ENCODE assay signal across 6 cellular contexts in genomic region chr19:42267644-42268141, GRCh38. TPM values are rescaled to one million over a fixed set of nuclear protein-coding genes. Genes with fewer than 3 reads are reported as not detected.
DNase-seq lines count a peak whose midpoint lies in the region; ATAC-seq, FAIRE-seq and TF ChIP-seq lines count a peak whose summit lies in the region.

No MANE protein-coding gene starts in this region.

- peaks cover 3% of the 10 kb centered on the region for H3K36me3 Mint-ChIP-seq in T-cell

- no peak for FAIRE-seq in keratinocyte (lab: Jason Lieb, UNC)

- peaks cover 8 to 31% (median 29%) of the 10 kb centered on the region in 3 donors for H3K4me1 Mint-ChIP-seq in T-cell

- no peaks in the 10 kb centered on the region for H3K9me3 Mint-ChIP-seq in T-cell

- H3K79me2 ChIP-seq in ACC112 (ENCODE audit: control insufficient read depth, insufficient read depth, low read length, unreplicated experiment), result peaks cover 24% of the 10 kb centered on the region
- H3K79me2 ChIP-seq in PC-3 (ENCODE audit: low read length), result peaks cover 26% of the 10 kb centered on the region
- peaks cover 26% of the 10 kb centered on the region for H3K79me2 ChIP-seq in keratinocyte (ENCODE audit: control insufficient read depth, insufficient read depth, low read length)

- H4K20me1 ChIP-seq in PC-3 (ENCODE audit: low read length), result no peaks in the 10 kb centered on the region
- H4K20me1 ChIP-seq in keratinocyte (ENCODE audit: control insufficient read depth, extremely low read depth, insufficient read depth, low read length), result no peaks in the 10 kb centered on the region

- H2AFZ ChIP-seq in ACC112 (ENCODE audit: low read length, unreplicated experiment) (peak overlapping the region; percentile 72), PC-3 (ENCODE audit: low read length) (peak overlapping the region; percentile 96), keratinocyte (ENCODE audit: control insufficient read depth, low read length) (peak overlapping the region; percentile 99)

- no peaks in the 10 kb centered on the region for H3K9me1 ChIP-seq in keratinocyte (ENCODE audit: control insufficient read depth, extremely low read depth, insufficient read depth, low read length)

- no peaks in the 10 kb centered on the region for H3K27me3 Mint-ChIP-seq in T-cell

- no peaks in the 10 kb centered on the region for H3K9me2 ChIP-seq in PC-3 (replicated peaks; ENCODE audit: low read length)

- TF ChIP-seq CTCF in PC-3 (conservative IDR thresholded peaks at IDR 0.05; ENCODE audit: low read depth, low read length), result no peak
- no peak for TF ChIP-seq CTCF in keratinocyte (optimal IDR thresholded peaks at IDR 0.05 in 1 of 3, IDR thresholded peaks at IDR 0.05 in 1 of 3, conservative IDR thresholded peaks at IDR 0.05 in 1 of 3; ENCODE audit: extremely low read depth in 1 of 3, insufficient read depth in 2 of 3, low read length in 3 of 3)

- ATAC-seq in PC-3 (no peak), T-cell (replicated peaks in 1 of 4) (no peak)

- H3K9me3 ChIP-seq in PC-3 (ENCODE audit: low read length) (no peaks in the 10 kb centered on the region), keratinocyte (ENCODE audit: control insufficient read depth, low read depth, low read length) (no peaks in the 10 kb centered on the region)

- H3K9ac ChIP-seq in PC-3 (ENCODE audit: low read length) (peak overlapping the region; percentile 89), keratinocyte (ENCODE audit: control insufficient read depth, extremely low read depth, insufficient read depth, low read length) (peak overlapping the region; percentile 99)

- BruUV-seq in PC-3 (replicated peaks; lab: Mats Ljungman, UMichigan), result TSS peak; percentile 42

- no peaks in the 10 kb centered on the region for H3F3A ChIP-seq in PC-3 (ENCODE audit: low read length, unreplicated experiment)

- no peak overlapping the region for H3K4me3 Mint-ChIP-seq in T-cell

- DNase-seq in PC-3 (no peak), keratinocyte (ENCODE audit: low read depth, low spot score) (no peak), T-cell (no peak), putamen (ENCODE audit: low spot score) (no peak)
- DNase-seq in activated CD4-positive, alpha-beta T cell treated with anti-CD3 and anti-CD28 coated beads for 4 hours, result no peak

- peak overlapping the region; percentile 99 for H3K4me2 ChIP-seq in PC-3 (ENCODE audit: low read length)
- H3K4me2 ChIP-seq in keratinocyte (ENCODE audit: control insufficient read depth, extremely low read depth, insufficient read depth, low read depth, low read length), result peak overlapping the region; percentile 99

- POLR2A ChIA-PET in PC-3 (lab: Charles Lee; ENCODE audit: unreplicated experiment), result no interaction called here
- POLR2A ChIA-PET in T-cell (lab: Charles Lee), result no interaction called here

- H3K27ac ChIP-seq in ACC112 (ENCODE audit: low read depth, low read length) (no peak overlapping the region), PC-3 (ENCODE audit: low read length) (no peak overlapping the region), keratinocyte (ENCODE audit: control insufficient read depth, insufficient read depth, low read length) (peak overlapping the region; percentile 99)

- H3K27ac Mint-ChIP-seq in T-cell, result no peak overlapping the region

- intact Hi-C loops in PC-3 (cut with micrococcal nuclease), result loop anchor here (1.0 kb wide), 1 partner anchor 11 kb away; no protein-coding TSS in a partner anchor

- dilution Hi-C loops in keratinocyte (cut with MboI; ENCODE audit: extremely low pct_ligation_motif_present, low sequenced_read_pairs), result no loop called here

- CTCF ChIA-PET in PC-3 (lab: Charles Lee), result no interaction called here
- CTCF ChIA-PET in T-cell (lab: Charles Lee), result interaction anchor here (0.5 to 0.6 kb wide), 2 partner anchors 27 to 91 kb away, joined by 3 to 6 read pairs; no protein-coding TSS in a partner anchor

- no peaks in the 10 kb centered on the region for H3K27me3 ChIP-seq in ACC112 (ENCODE audit: insufficient read depth, low read length)
- no peaks in the 10 kb centered on the region for H3K27me3 ChIP-seq in PC-3 (ENCODE audit: low read length)
- no peaks in the 10 kb centered on the region for H3K27me3 ChIP-seq in keratinocyte (ENCODE audit: control insufficient read depth, extremely low read depth, insufficient read depth, low read length)

- H3K4me3 ChIP-seq in ACC112 (ENCODE audit: low read depth, low read length) (peak overlapping the region; percentile 92), PC-3 (ENCODE audit: low read length) (peak overlapping the region; percentile 80), keratinocyte (ENCODE audit: control insufficient read depth in 2 of 3, extremely low read depth in 1 of 3, insufficient read depth in 2 of 3, low read depth in 1 of 3, low read length in 3 of 3) (peak overlapping the region; percentile 19 to 89 (median 74))

- H3K4me1 ChIP-seq in ACC112 (ENCODE audit: control insufficient read depth, insufficient read depth, low read length, unreplicated experiment) (peaks cover 8% of the 10 kb centered on the region), PC-3 (ENCODE audit: insufficient read depth, low read length) (peaks cover 22% of the 10 kb centered on the region), keratinocyte (ENCODE audit: control insufficient read depth, extremely low read depth, insufficient read depth, low read length) (peaks cover 25% of the 10 kb centered on the region)

- no peaks in the 10 kb centered on the region for H3K36me3 ChIP-seq in ACC112 (ENCODE audit: insufficient read depth, low read length)
- H3K36me3 ChIP-seq in PC-3 (ENCODE audit: low read depth, low read length), result no peaks in the 10 kb centered on the region
- H3K36me3 ChIP-seq in keratinocyte (ENCODE audit: control insufficient read depth in 2 of 2, extremely low read depth in 1 of 2, insufficient read depth in 2 of 2, low read length in 2 of 2), result peaks cover 6 to 8% of the 10 kb centered on the region in 2 experiments

RNA-seq across cellular contexts. Expression of gene CIC, which starts 1.4 kb away (rescaled TPM):
- total RNA-seq in PC-3 (2014; rRNA removed) (9.8 and 21.4 TPM in 2 replicates), T-cell (100 to 1,000 TPM in 4 of 5 donors, 10 to 100 TPM in 1; 93.9 to 110 (median 104) TPM)
- polyA plus RNA-seq in keratinocyte, result 3.1 to 11.1 TPM (median 3.8 TPM) in 3 replicates
- 9.9 TPM for polyA plus RNA-seq in keratinocyte (2011; ENCODE audit: low read depth)
- polyA plus RNA-seq in keratinocyte (2011; cell fraction: cytosol; rRNA removed), result 4.4 and 14.0 TPM in 2 replicates
- 28.1 and 45.7 TPM in 2 replicates for polyA plus RNA-seq in keratinocyte (2011; cell fraction: nucleus; rRNA removed)
- polyA plus RNA-seq in keratinocyte (2012; ENCODE audit: low replicate concordance), result 15.4 and 37.6 TPM in 2 replicates
- polyA minus RNA-seq in keratinocyte, result 4.7 to 38.8 TPM (median 5.7 TPM) in 3 replicates
- polyA minus RNA-seq in keratinocyte (2011; cell fraction: cytosol; rRNA and poly(A)+ RNA removed), result 29.2 TPM
- 23.9 and 26.1 TPM in 2 replicates for polyA minus RNA-seq in keratinocyte (2011; cell fraction: nucleus; rRNA and poly(A)+ RNA removed)

RNA-seq across cellular contexts. Expression of gene ERF, which starts 12.8 kb away (rescaled TPM):
- 17.0 and 40.2 TPM in 2 replicates for total RNA-seq in PC-3 (2014; rRNA removed)
- polyA plus RNA-seq in keratinocyte, result 75.4 to 87.4 TPM (median 83.5 TPM) in 3 replicates
- polyA plus RNA-seq in keratinocyte (2011; ENCODE audit: low read depth), result 10.1 TPM
- 37.7 and 64.6 TPM in 2 replicates for polyA plus RNA-seq in keratinocyte (2011; cell fraction: cytosol; rRNA removed)
- polyA plus RNA-seq in keratinocyte (2011; cell fraction: nucleus; rRNA removed), result 94.1 and 101 TPM in 2 replicates
- 34.6 and 75.9 TPM in 2 replicates for polyA plus RNA-seq in keratinocyte (2012; ENCODE audit: low replicate concordance)
- 67.4 to 70.6 TPM (median 69.2 TPM) in 3 replicates for polyA minus RNA-seq in keratinocyte
- 140 TPM for polyA minus RNA-seq in keratinocyte (2011; cell fraction: cytosol; rRNA and poly(A)+ RNA removed)
- polyA minus RNA-seq in keratinocyte (2011; cell fraction: nucleus; rRNA and poly(A)+ RNA removed), result 44.9 and 57.9 TPM in 2 replicates
- 10 to 100 TPM; 35.9 to 97.3 (median 44.6) TPM for total RNA-seq in T-cell

RNA-seq across cellular contexts. Expression of gene GSK3A, which starts 25.3 kb away (rescaled TPM):
- total RNA-seq in PC-3 (2014; rRNA removed), result 25.0 and 29.0 TPM in 2 replicates
- 36.9 to 53.3 TPM (median 42.5 TPM) in 3 replicates for polyA plus RNA-seq in keratinocyte
- polyA plus RNA-seq in keratinocyte (2011; ENCODE audit: low read depth), result 14.4 TPM
- 38.4 and 45.5 TPM in 2 replicates for polyA plus RNA-seq in keratinocyte (2011; cell fraction: cytosol; rRNA removed)
- 34.4 and 41.0 TPM in 2 replicates for polyA plus RNA-seq in keratinocyte (2011; cell fraction: nucleus; rRNA removed)
- 50.6 and 56.3 TPM in 2 replicates for polyA plus RNA-seq in keratinocyte (2012; ENCODE audit: low replicate concordance)
- 30.4 to 77.1 TPM (median 45.8 TPM) in 3 replicates for polyA minus RNA-seq in keratinocyte
- polyA minus RNA-seq in keratinocyte (2011; cell fraction: cytosol; rRNA and poly(A)+ RNA removed), result 43.5 TPM
- 10.2 and 11.4 TPM in 2 replicates for polyA minus RNA-seq in keratinocyte (2011; cell fraction: nucleus; rRNA and poly(A)+ RNA removed)
- 10 to 100 TPM; 21.4 to 45.8 (median 38.1) TPM for total RNA-seq in T-cell

RNA-seq across cellular contexts. Expression of gene PRR19, which starts 34.2 kb away (rescaled TPM):
- total RNA-seq in PC-3 (2014; rRNA removed), result not detected in 2 replicates
- 0.25 to 0.88 TPM (median 0.35 TPM) in 3 replicates for polyA plus RNA-seq in keratinocyte
- polyA plus RNA-seq in keratinocyte (2011; ENCODE audit: low read depth), result 0.37 TPM
- 0.49 and 1.2 TPM in 2 replicates for polyA plus RNA-seq in keratinocyte (2011; cell fraction: cytosol; rRNA removed)
- 0.53 and 1.0 TPM in 2 replicates for polyA plus RNA-seq in keratinocyte (2011; cell fraction: nucleus; rRNA removed)
- polyA plus RNA-seq in keratinocyte (2012; ENCODE audit: low replicate concordance), result 0.45 and 1.4 TPM in 2 replicates
- 0.16 to 3.1 TPM (median 0.33 TPM) in 3 replicates for polyA minus RNA-seq in keratinocyte
- polyA minus RNA-seq in keratinocyte (2011; cell fraction: cytosol; rRNA and poly(A)+ RNA removed), result 3.1 TPM
- 0.42 and 0.93 TPM in 2 replicates for polyA minus RNA-seq in keratinocyte (2011; cell fraction: nucleus; rRNA and poly(A)+ RNA removed)
- under 1 TPM in 4 of 5 donors, not detected in 1; 0.18 to 0.35 (median 0.27) TPM for total RNA-seq in T-cell

RNA-seq across cellular contexts. Expression of gene PAFAH1B3, which starts 34.7 kb away (rescaled TPM):
- total RNA-seq in PC-3 (2014; rRNA removed) (not detected in 2 replicates), T-cell (10 to 100 TPM; 15.2 to 22.2 (median 19.1) TPM)
- 27.6 to 55.4 TPM (median 28.3 TPM) in 3 replicates for polyA plus RNA-seq in keratinocyte
- 15.2 TPM for polyA plus RNA-seq in keratinocyte (2011; ENCODE audit: low read depth)
- polyA plus RNA-seq in keratinocyte (2011; cell fraction: cytosol; rRNA removed), result 20.5 and 36.8 TPM in 2 replicates
- 11.3 and 22.4 TPM in 2 replicates for polyA plus RNA-seq in keratinocyte (2011; cell fraction: nucleus; rRNA removed)
- 15.2 and 50.0 TPM in 2 replicates for polyA plus RNA-seq in keratinocyte (2012; ENCODE audit: low replicate concordance)
- polyA minus RNA-seq in keratinocyte, result 29.0 to 125 TPM (median 43.1 TPM) in 3 replicates
- 48.9 TPM for polyA minus RNA-seq in keratinocyte (2011; cell fraction: cytosol; rRNA and poly(A)+ RNA removed)
- polyA minus RNA-seq in keratinocyte (2011; cell fraction: nucleus; rRNA and poly(A)+ RNA removed), result 10.2 and 13.2 TPM in 2 replicates
